1 cellular context compared by ENCODE assay signal in the genomic region with DNA sequence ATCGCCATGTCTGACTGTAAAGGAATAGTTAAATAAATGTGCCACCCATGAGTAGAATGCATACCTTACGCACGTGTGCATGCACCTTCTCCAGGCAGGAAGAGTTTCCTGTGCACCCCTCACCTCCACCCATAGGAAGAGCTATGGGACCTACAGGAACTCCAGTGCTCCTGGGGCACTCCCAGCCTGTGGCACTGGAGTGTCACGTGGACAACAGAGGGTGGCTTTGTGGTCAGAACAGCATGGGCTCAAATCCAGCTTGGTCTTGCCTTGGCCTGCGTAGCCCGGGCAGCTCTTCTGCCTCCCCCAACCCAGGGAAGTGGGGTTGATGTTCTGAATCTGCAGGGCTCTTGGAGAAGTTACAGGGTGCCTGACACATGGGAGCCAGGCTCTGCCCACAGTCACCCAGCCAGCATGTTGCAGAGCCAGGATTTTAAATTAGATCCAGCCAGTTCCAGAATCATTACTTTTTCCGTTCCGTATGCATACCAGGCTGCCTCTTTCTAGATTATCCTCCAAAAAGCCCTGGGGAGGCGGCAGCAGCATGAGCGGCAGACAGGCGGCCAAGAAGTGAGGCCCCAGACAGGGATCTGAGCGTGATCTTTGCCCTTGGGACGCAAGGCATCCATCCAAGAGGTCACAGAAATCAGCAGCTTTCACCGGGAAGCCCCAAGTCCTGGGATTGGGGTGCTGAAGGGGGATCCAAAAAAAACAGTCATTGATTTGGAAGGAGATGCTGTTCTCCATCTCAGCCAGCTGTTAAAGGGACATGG.
TF ChIP-seq lines count a peak whose summit lies in the region.

No MANE protein-coding gene starts in this region.

TF ChIP-seq in HepG2, 621 proteins besides CTCF, POLR2A, EP300 and RAD21 (continued from another document and continues in another):
- TF ChIP-seq JARID2 (CRISPR knock-in tag; IDR thresholded peaks at IDR 0.05; ENCODE audit: insufficient replicate concordance) (no peak), GRHL1 (CRISPR knock-in tag; conservative IDR thresholded peaks at IDR 0.05) (no peak), PHF21A (CRISPR knock-in tag; IDR thresholded peaks at IDR 0.05) (peak; percentile 18; the same call in 1 of the 2 replicates), PITX1 (CRISPR knock-in tag; IDR thresholded peaks at IDR 0.05) (no peak), ZNF652 (CRISPR knock-in tag; IDR thresholded peaks at IDR 0.05; ENCODE audit: borderline replicate concordance, low read depth) (no peak), ZNF30 (CRISPR knock-in tag; IDR thresholded peaks at IDR 0.05) (no peak), AHR (CRISPR knock-in tag; IDR thresholded peaks at IDR 0.05) (no peak; the same call in 1 of the 2 replicates), ZNF720 (CRISPR knock-in tag; IDR thresholded peaks at IDR 0.05) (no peak), NRL (CRISPR knock-in tag; IDR thresholded peaks at IDR 0.05; ENCODE audit: borderline replicate concordance) (no peak), ZBTB21 (CRISPR knock-in tag; IDR thresholded peaks at IDR 0.05) (no peak), BORCS8-MEF2B (CRISPR knock-in tag; IDR thresholded peaks at IDR 0.05) (no peak), PHF8 (CRISPR knock-in tag; IDR thresholded peaks at IDR 0.05) (peak; percentile 15; the same call in 1 of the 2 replicates), MLLT10 (CRISPR knock-in tag; IDR thresholded peaks at IDR 0.05) (no peak), ZNF367 (CRISPR knock-in tag; IDR thresholded peaks at IDR 0.05; ENCODE audit: borderline replicate concordance) (no peak), ZBTB3 (CRISPR knock-in tag; IDR thresholded peaks at IDR 0.05; ENCODE audit: borderline replicate concordance, low read depth) (no peak), RORA (CRISPR knock-in tag; IDR thresholded peaks at IDR 0.05) (no peak), ETV6 (CRISPR knock-in tag; conservative IDR thresholded peaks at IDR 0.05) (peak; percentile 36; the same call in 1 of the 2 replicates), HDAC1 (CRISPR knock-in tag; IDR thresholded peaks at IDR 0.05) (no peak), DNMT1 (CRISPR knock-in tag; IDR thresholded peaks at IDR 0.05) (no peak), CBX5 (CRISPR knock-in tag; IDR thresholded peaks at IDR 0.05; ENCODE audit: borderline replicate concordance) (peak; percentile 67; the same call in 1 of the 2 replicates), ZNF7 (CRISPR knock-in tag; IDR thresholded peaks at IDR 0.05) (no peak), ZNF562 (CRISPR knock-in tag; IDR thresholded peaks at IDR 0.05; ENCODE audit: borderline replicate concordance) (no peak), MLXIP (CRISPR knock-in tag; IDR thresholded peaks at IDR 0.05; ENCODE audit: borderline replicate concordance) (no peak), BATF2 (CRISPR knock-in tag; IDR thresholded peaks at IDR 0.05) (no peak), ZNF451 (CRISPR knock-in tag; IDR thresholded peaks at IDR 0.05) (peak; percentile 27; the same call in 1 of the 2 replicates), ZNF354B (CRISPR knock-in tag; IDR thresholded peaks at IDR 0.05) (peak; percentile 75; the same call in 1 of the 2 replicates), NFE2L2 (IDR thresholded peaks at IDR 0.05; ENCODE audit: low read length) (no peak), ZNF253 (CRISPR knock-in tag; IDR thresholded peaks at IDR 0.05; ENCODE audit: borderline replicate concordance) (no peak), CSRNP2 (CRISPR knock-in tag; conservative IDR thresholded peaks at IDR 0.05; ENCODE audit: low read depth) (no peak), ZFY (CRISPR knock-in tag; IDR thresholded peaks at IDR 0.05) (peak; percentile 61), ZNF580 (CRISPR knock-in tag; IDR thresholded peaks at IDR 0.05; ENCODE audit: borderline replicate concordance, low read depth) (peak; percentile 28; the same call in 1 of the 2 replicates), TEAD2 (CRISPR knock-in tag; IDR thresholded peaks at IDR 0.05) (no peak), HNRNPL (IDR thresholded peaks at IDR 0.05; ENCODE audit: low read depth, low read length) (peak; percentile 55; the same call in 1 of the 2 replicates), KLF6 (CRISPR knock-in tag; IDR thresholded peaks at IDR 0.05) (0 out of 2 replicates have a peak, but pooled peaks have one; percentile 18), EED (CRISPR knock-in tag; IDR thresholded peaks at IDR 0.05) (0 out of 2 replicates have a peak, but pooled peaks have one; percentile 71), MIXL1 (CRISPR knock-in tag; IDR thresholded peaks at IDR 0.05) (no peak), ZFP36 (IDR thresholded peaks at IDR 0.05; ENCODE audit: borderline replicate concordance, low read depth, low read length, partially characterized antibody) (no peak), HMGA1 (CRISPR knock-in tag; conservative IDR thresholded peaks at IDR 0.05) (no peak), ZNF724P (CRISPR knock-in tag; IDR thresholded peaks at IDR 0.05; ENCODE audit: borderline replicate concordance) (no peak)
- TF ChIP-seq, protein P1, sequence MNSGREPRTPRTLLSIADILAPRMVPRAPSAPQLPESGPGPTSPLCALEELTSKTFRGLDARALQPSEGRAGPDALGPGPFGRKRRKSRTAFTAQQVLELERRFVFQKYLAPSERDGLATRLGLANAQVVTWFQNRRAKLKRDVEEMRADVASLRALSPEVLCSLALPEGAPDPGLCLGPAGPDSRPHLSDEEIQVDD (CRISPR knock-in tag; IDR thresholded peaks at IDR 0.05; ENCODE audit: borderline replicate concordance), result no peak
- TF ChIP-seq, protein P2, sequence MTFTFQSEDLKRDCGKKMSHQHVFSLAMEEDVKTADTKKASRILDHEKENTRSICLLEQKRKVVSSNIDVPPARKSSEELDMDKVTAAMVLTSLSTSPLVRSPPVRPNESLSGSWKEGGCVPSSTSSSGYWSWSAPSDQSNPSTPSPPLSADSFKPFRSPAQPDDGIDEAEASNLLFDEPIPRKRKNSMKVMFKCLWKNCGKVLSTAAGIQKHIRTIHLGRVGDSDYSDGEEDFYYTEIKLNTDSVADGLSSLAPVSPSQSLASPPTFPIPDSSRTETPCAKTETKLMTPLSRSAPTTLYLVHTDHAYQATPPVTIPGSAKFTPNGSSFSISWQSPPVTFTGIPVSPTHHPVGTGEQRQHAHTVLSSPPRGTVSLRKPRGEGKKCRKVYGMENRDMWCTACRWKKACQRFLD (CRISPR knock-in tag; IDR thresholded peaks at IDR 0.05; ENCODE audit: borderline replicate concordance), result no peak
- TF ChIP-seq, protein P3, sequence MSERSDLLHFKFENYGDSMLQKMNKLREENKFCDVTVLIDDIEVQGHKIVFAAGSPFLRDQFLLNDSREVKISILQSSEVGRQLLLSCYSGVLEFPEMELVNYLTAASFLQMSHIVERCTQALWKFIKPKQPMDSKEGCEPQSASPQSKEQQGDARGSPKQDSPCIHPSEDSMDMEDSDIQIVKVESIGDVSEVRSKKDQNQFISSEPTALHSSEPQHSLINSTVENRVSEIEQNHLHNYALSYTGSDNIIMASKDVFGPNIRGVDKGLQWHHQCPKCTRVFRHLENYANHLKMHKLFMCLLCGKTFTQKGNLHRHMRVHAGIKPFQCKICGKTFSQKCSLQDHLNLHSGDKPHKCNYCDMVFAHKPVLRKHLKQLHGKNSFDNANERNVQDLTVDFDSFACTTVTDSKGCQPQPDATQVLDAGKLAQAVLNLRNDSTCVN (CRISPR knock-in tag; IDR thresholded peaks at IDR 0.05; ENCODE audit: borderline replicate concordance), result peak; percentile 92
- TF ChIP-seq, protein P4, sequence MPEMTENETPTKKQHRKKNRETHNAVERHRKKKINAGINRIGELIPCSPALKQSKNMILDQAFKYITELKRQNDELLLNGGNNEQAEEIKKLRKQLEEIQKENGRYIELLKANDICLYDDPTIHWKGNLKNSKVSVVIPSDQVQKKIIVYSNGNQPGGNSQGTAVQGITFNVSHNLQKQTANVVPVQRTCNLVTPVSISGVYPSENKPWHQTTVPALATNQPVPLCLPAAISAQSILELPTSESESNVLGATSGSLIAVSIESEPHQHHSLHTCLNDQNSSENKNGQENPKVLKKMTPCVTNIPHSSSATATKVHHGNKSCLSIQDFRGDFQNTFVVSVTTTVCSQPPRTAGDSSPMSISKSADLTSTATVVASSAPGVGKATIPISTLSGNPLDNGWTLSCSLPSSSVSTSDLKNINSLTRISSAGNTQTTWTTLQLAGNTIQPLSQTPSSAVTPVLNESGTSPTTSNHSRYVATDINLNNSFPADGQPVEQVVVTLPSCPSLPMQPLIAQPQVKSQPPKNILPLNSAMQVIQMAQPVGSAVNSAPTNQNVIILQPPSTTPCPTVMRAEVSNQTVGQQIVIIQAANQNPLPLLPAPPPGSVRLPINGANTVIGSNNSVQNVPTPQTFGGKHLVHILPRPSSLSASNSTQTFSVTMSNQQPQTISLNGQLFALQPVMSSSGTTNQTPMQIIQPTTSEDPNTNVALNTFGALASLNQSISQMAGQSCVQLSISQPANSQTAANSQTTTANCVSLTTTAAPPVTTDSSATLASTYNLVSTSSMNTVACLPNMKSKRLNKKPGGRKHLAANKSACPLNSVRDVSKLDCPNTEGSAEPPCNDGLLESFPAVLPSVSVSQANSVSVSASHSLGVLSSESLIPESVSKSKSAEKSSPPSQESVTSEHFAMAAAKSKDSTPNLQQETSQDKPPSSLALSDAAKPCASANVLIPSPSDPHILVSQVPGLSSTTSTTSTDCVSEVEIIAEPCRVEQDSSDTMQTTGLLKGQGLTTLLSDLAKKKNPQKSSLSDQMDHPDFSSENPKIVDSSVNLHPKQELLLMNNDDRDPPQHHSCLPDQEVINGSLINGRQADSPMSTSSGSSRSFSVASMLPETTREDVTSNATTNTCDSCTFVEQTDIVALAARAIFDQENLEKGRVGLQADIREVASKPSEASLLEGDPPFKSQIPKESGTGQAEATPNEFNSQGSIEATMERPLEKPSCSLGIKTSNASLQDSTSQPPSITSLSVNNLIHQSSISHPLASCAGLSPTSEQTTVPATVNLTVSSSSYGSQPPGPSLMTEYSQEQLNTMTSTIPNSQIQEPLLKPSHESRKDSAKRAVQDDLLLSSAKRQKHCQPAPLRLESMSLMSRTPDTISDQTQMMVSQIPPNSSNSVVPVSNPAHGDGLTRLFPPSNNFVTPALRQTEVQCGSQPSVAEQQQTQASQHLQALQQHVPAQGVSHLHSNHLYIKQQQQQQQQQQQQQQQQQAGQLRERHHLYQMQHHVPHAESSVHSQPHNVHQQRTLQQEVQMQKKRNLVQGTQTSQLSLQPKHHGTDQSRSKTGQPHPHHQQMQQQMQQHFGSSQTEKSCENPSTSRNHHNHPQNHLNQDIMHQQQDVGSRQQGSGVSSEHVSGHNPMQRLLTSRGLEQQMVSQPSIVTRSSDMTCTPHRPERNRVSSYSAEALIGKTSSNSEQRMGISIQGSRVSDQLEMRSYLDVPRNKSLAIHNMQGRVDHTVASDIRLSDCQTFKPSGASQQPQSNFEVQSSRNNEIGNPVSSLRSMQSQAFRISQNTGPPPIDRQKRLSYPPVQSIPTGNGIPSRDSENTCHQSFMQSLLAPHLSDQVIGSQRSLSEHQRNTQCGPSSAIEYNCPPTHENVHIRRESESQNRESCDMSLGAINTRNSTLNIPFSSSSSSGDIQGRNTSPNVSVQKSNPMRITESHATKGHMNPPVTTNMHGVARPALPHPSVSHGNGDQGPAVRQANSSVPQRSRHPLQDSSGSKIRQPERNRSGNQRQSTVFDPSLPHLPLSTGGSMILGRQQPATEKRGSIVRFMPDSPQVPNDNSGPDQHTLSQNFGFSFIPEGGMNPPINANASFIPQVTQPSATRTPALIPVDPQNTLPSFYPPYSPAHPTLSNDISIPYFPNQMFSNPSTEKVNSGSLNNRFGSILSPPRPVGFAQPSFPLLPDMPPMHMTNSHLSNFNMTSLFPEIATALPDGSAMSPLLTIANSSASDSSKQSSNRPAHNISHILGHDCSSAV (CRISPR knock-in tag; IDR thresholded peaks at IDR 0.05; ENCODE audit: borderline replicate concordance), result no peak
